Comparison of ENCODE assay signal across 17 cellular contexts in the genomic region with DNA sequence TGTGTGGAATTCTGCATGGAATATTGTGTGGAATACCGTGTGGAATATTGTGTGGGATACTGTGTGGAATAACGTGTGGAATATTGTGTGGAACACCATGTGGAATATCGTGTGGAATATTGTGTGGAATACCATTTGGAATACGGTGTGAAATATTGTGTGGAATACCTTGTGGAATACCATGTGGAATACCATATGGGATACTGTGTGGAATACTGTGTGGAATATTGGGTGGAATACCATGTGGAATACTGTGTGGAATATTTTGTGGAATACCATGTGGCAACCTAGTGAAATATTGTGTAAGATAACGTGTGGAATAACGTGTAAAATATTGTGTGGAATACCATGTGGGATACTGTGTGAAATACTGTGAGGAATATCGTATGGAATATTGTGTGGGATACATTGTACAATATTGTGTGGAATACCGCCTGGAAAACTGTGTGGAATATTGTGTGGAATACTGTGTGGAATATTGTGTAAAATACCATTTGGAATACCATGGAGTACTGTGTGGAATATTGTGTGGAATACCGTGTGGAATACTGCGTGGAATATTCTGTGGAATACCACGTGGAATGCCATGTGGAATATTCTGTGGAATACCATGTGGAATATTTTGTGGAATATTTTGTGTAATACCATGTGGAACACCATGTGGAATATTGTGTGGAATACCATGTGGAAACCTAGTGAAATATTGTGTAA.
DNase-seq lines count a peak whose midpoint lies in the region; ATAC-seq lines count a peak whose summit lies in the region.
"Had no signal": no experiment of that assay in that cellular context is flagged by ENCODE, and none has a peak within 500 bp of the region (broad histone marks: within the 10 kb centered on the region; RNA-seq: fewer than 3 reads in every experiment).

No MANE protein-coding gene starts in this region.

- H3K36me3 Mint-ChIP-seq in activated naive CD4-positive, alpha-beta T cell treated with anti-CD3 and anti-CD28 coated beads, Interleukin-2, amount 10 ng/mL, durations not matched to agents 7 days and 5 days, result peaks cover 22% of the 10 kb centered on the region
- peaks cover 11% of the 10 kb centered on the region for H3K36me3 Mint-ChIP-seq in T-helper 2 cell treated with Interferon-gamma antibody and Interleukin-4, amounts not matched to agents 5 μg/mL and 100 μg/mL, for 36 hours (ENCODE audit: low read depth)
- peaks cover 72% of the 10 kb centered on the region for H3K36me3 Mint-ChIP-seq in central memory CD8-positive, alpha-beta T cell (ENCODE audit: insufficient read depth)
- H3K36me3 Mint-ChIP-seq: brain, CD14-positive monocyte had no signal

- H3K9me3 Mint-ChIP-seq in activated naive CD4-positive, alpha-beta T cell treated with anti-CD3 and anti-CD28 coated beads, Interleukin-2, amount 10 ng/mL, durations not matched to agents 7 days and 5 days, result peaks cover 54% of the 10 kb centered on the region
- peaks cover 40% of the 10 kb centered on the region for H3K9me3 Mint-ChIP-seq in T-helper 2 cell treated with Interferon-gamma antibody and Interleukin-4, amounts not matched to agents 5 μg/mL and 100 μg/mL, for 36 hours
- peaks cover 19% of the 10 kb centered on the region for H3K9me3 Mint-ChIP-seq in central memory CD8-positive, alpha-beta T cell

- no peak for DNase-seq in activated naive CD4-positive, alpha-beta T cell treated with anti-CD3 and anti-CD28 coated beads, Interleukin-2, amount 10 ng/mL, durations not matched to agents 7 days and 5 days
- DNase-seq in activated naive CD4-positive, alpha-beta T cell (lab: John Stamatoyannopoulos, UW), result no peak
- DNase-seq in T-helper 2 cell treated with Interferon-gamma antibody and Interleukin-4, amounts not matched to agents 5 μg/mL and 100 μg/mL, for 36 hours (ENCODE audit: low spot score), result no peak
- DNase-seq in central memory CD8-positive, alpha-beta T cell (ENCODE audit: low spot score in 2 of 2), result no peak
- no peak for DNase-seq in pons (ENCODE audit: low spot score)
- no peak for DNase-seq in foreskin melanocyte
- no peak for DNase-seq in posterior vena cava (ENCODE audit: low spot score)
- DNase-seq: activated T-cell treated with anti-CD3 and anti-CD28 coated beads, Interleukin-2, amount 50 U/mL, for 48 hours; DMS153; heart left ventricle; NCI-H1105; NCI-H2029; NCI-H226; RPMI8226 had no signal

- intact Hi-C loops in posterior vena cava (cut with DNase I), result no loop called here

- no peak for ATAC-seq in central memory CD8-positive, alpha-beta T cell (replicated peaks; ENCODE audit: extremely low read depth, poor library complexity, severe bottlenecking)
- ATAC-seq: HCT116, heart left ventricle had no signal

- CTCF ChIA-PET in activated naive CD4-positive, alpha-beta T cell treated with anti-CD3 and anti-CD28 coated beads, Interleukin-2, amount 10 ng/mL, durations not matched to agents 7 days and 5 days (lab: Charles Lee), result no interaction called here

- peak overlapping the region; percentile 78 for H3K27ac Mint-ChIP-seq in activated naive CD4-positive, alpha-beta T cell treated with anti-CD3 and anti-CD28 coated beads, Interleukin-2, amount 10 ng/mL, durations not matched to agents 7 days and 5 days
- H3K27ac Mint-ChIP-seq in T-helper 2 cell treated with Interferon-gamma antibody and Interleukin-4, amounts not matched to agents 5 μg/mL and 100 μg/mL, for 36 hours, result peak overlapping the region; percentile 62
- H3K27ac Mint-ChIP-seq in central memory CD8-positive, alpha-beta T cell (ENCODE audit: low read depth), result peak overlapping the region; percentile 98
- H3K27ac Mint-ChIP-seq: brain, CD14-positive monocyte had no signal

- H3K4me3 Mint-ChIP-seq in activated naive CD4-positive, alpha-beta T cell treated with anti-CD3 and anti-CD28 coated beads, Interleukin-2, amount 10 ng/mL, durations not matched to agents 7 days and 5 days, result peak overlapping the region; percentile 39
- no peak overlapping the region for H3K4me3 Mint-ChIP-seq in T-helper 2 cell treated with Interferon-gamma antibody and Interleukin-4, amounts not matched to agents 5 μg/mL and 100 μg/mL, for 36 hours
- peak overlapping the region; percentile 81 for H3K4me3 Mint-ChIP-seq in central memory CD8-positive, alpha-beta T cell
- H3K4me3 Mint-ChIP-seq: brain, CD14-positive monocyte had no signal

- H3K27me3 Mint-ChIP-seq in activated naive CD4-positive, alpha-beta T cell treated with anti-CD3 and anti-CD28 coated beads, Interleukin-2, amount 10 ng/mL, durations not matched to agents 7 days and 5 days, result peaks cover 4% of the 10 kb centered on the region
- H3K27me3 Mint-ChIP-seq in T-helper 2 cell treated with Interferon-gamma antibody and Interleukin-4, amounts not matched to agents 5 μg/mL and 100 μg/mL, for 36 hours (ENCODE audit: low read depth), result no peaks in the 10 kb centered on the region
- H3K27me3 Mint-ChIP-seq in central memory CD8-positive, alpha-beta T cell, result no peaks in the 10 kb centered on the region

- no peaks in the 10 kb centered on the region for H3K4me1 Mint-ChIP-seq in activated naive CD4-positive, alpha-beta T cell treated with anti-CD3 and anti-CD28 coated beads, Interleukin-2, amount 10 ng/mL, durations not matched to agents 7 days and 5 days
- peaks cover 2% of the 10 kb centered on the region for H3K4me1 Mint-ChIP-seq in T-helper 2 cell treated with Interferon-gamma antibody and Interleukin-4, amounts not matched to agents 5 μg/mL and 100 μg/mL, for 36 hours (ENCODE audit: low read depth)
- H3K4me1 Mint-ChIP-seq in central memory CD8-positive, alpha-beta T cell, result peaks cover 21% of the 10 kb centered on the region
